ENCODE assay signal across 16 cellular contexts in genomic region chr7:47661051-47661714, GRCh38.
DNase-seq lines count a peak whose midpoint lies in the region; ATAC-seq, FAIRE-seq and TF ChIP-seq lines count a peak whose summit lies in the region.
"Had no signal": no experiment of that assay in that cellular context is flagged by ENCODE, and none has a peak within 500 bp of the region (broad histone marks: within the 10 kb centered on the region; RNA-seq: fewer than 3 reads in every experiment).

No MANE protein-coding gene starts in this region.

- no peak overlapping the region for H3K9ac ChIP-seq in GM12878 (ENCODE audit: control insufficient read depth, insufficient read depth, low read length)

- in situ Hi-C loops in GM12878 (cut with MboI): no loop called here

- WGBS in GM12878 (ENCODE audit: insufficient coverage, insufficient replicate concordance, low lambda C conversion rate, missing lambda C conversion rate): 46% methylated on average over 7 of the region's 7 CpGs

- peaks cover 4% of the 10 kb centered on the region for H3K4me1 ChIP-seq in BE2C
- H3K4me1 ChIP-seq in GM12878 (ENCODE audit: control insufficient read depth, insufficient read depth, low read length): peaks cover 12% of the 10 kb centered on the region
- H3K4me1 ChIP-seq: pancreas had no signal

- peak overlapping the region; percentile 31; the same call in 1 of the 2 replicates for H3K4me2 ChIP-seq in GM12878 (ENCODE audit: control insufficient read depth, insufficient read depth)
- H3K4me2 ChIP-seq: hepatocyte had no signal

- H3K36me3 ChIP-seq in BE2C (no peaks in the 10 kb centered on the region), GM12878 (ENCODE audit: control insufficient read depth in 2 of 2, insufficient read depth in 2 of 2, low read length in 1 of 2) (no peaks in the 10 kb centered on the region)
- H3K36me3 ChIP-seq: cardiac muscle cell, pancreas had no signal

- no peak overlapping the region for H3K4me3 ChIP-seq in BE2C (ENCODE audit: low read depth, low read length)
- H3K4me3 ChIP-seq in GM12878: no peak overlapping the region
- H3K4me3 ChIP-seq: cardiac muscle cell, hepatocyte, pancreas had no signal

- ATAC-seq in GM18873 (IDR thresholded peaks at IDR 0.05; ENCODE audit: low FRiP score, unreplicated experiment) (peak; percentile 58), HG02759 (IDR thresholded peaks at IDR 0.05; ENCODE audit: unreplicated experiment) (peak; percentile 61), GM12878 (no peak)
- ATAC-seq: pancreas had no signal

- POLR2A ChIA-PET in GM12878 (lab: Charles Lee): no interaction called here

- no peaks in the 10 kb centered on the region for H4K20me1 ChIP-seq in GM12878 (ENCODE audit: control insufficient read depth, insufficient read depth)

- no TSS peak for BruUV-seq in GM12878 (replicated peaks; lab: Mats Ljungman, UMichigan)

- peak; percentile 27 for DNase-seq in BE2C
- no peak for DNase-seq in GM12878 (ENCODE audit: low read depth, low spot score)
- DNase-seq in NCI-H146 (lab: John Stamatoyannopoulos, UW): no peak
- DNase-seq in medulla oblongata (ENCODE audit: extremely low spot score): no peak
- DNase-seq in hippocampal formation (lab: John Stamatoyannopoulos, UW): no peak
- no peak for DNase-seq in SW480 (ENCODE audit: low spot score)
- DNase-seq: DND-41, HCEC 1CT, NCI-H2171, pancreas, RPMI8226 had no signal

- no peak overlapping the region for H2AFZ ChIP-seq in GM12878 (ENCODE audit: control insufficient read depth, low read depth, low read length)
- H2AFZ ChIP-seq: hepatocyte had no signal

- intact Hi-C loops in GM12878 (cut with micrococcal nuclease; ENCODE audit: unreplicated experiment): no loop called here

- TF ChIP-seq EP300 in GM12878 (IDR thresholded peaks at IDR 0.05; ENCODE audit: borderline replicate concordance in 1 of 2, control insufficient read depth in 1 of 2, low read depth in 2 of 2, low read length in 2 of 2): no peak

- no peak for TF ChIP-seq RAD21 in GM12878 (IDR thresholded peaks at IDR 0.05; ENCODE audit: insufficient read depth, low read depth, low read length)

- no peaks in the 10 kb centered on the region for H3K9me3 ChIP-seq in BE2C
- no peaks in the 10 kb centered on the region for H3K9me3 ChIP-seq in GM12878 (replicated peaks; ENCODE audit: control insufficient read depth, insufficient read depth, low read length)
- H3K9me3 ChIP-seq: pancreas had no signal

- CTCF ChIA-PET in GM12878 (lab: Yijun Ruan, JAX): no interaction called here

- TF ChIP-seq CTCF in BE2C (IDR thresholded peaks at IDR 0.05; ENCODE audit: low read depth, low read length): no peak
- TF ChIP-seq CTCF in GM12878 (IDR thresholded peaks at IDR 0.05 in 2 of 3, conservative IDR thresholded peaks at IDR 0.05 in 1 of 3; ENCODE audit: control insufficient read depth in 2 of 3, extremely low read depth in 1 of 3, insufficient read depth in 1 of 3, low read depth in 3 of 3, low read length in 3 of 3): no peak

- H3K27me3 ChIP-seq in BE2C (no peaks in the 10 kb centered on the region), GM12878 (replicated peaks in 1 of 2; ENCODE audit: control insufficient read depth in 2 of 2, insufficient read depth in 2 of 2, low read length in 1 of 2) (no peaks in the 10 kb centered on the region)
- H3K27me3 ChIP-seq: cardiac muscle cell, hepatocyte, pancreas had no signal

- FAIRE-seq in GM12878 (lab: Jason Lieb, UNC): no peak
- FAIRE-seq: pancreas had no signal

- SMC1A ChIA-PET in GM12878 (lab: Charles Lee; ENCODE audit: uncharacterized antibody, unreplicated experiment): no interaction called here

- H3K27ac ChIP-seq in GM12878 (ENCODE audit: control insufficient read depth, insufficient read depth): no peak overlapping the region
- H3K27ac ChIP-seq: cardiac muscle cell, epithelial cell of prostate, hepatocyte, pancreas had no signal

- RAD21 ChIA-PET in GM12878 (lab: Charles Lee; ENCODE audit: unreplicated experiment): no interaction called here

- H3K79me2 ChIP-seq in GM12878 (ENCODE audit: control insufficient read depth, insufficient read depth, low read length): no peaks in the 10 kb centered on the region
- H3K79me2 ChIP-seq: hepatocyte had no signal

- TF ChIP-seq POLR2A in GM12878 (IDR thresholded peaks at IDR 0.05; ENCODE audit: low read depth, low read length): no peak

TF ChIP-seq in GM12878, 131 proteins besides CTCF, POLR2A, EP300 and RAD21:
- TF ChIP-seq PAX5 (IDR thresholded peaks at IDR 0.05; ENCODE audit: borderline replicate concordance, low read depth, low read length): peak; percentile 20; the same call in 1 of the 2 replicates
- no peak for TF ChIP-seq NR2C2 (IDR thresholded peaks at IDR 0.05; ENCODE audit: borderline replicate concordance, control insufficient read depth, insufficient read length, low read depth)
